27 cellular contexts compared by ENCODE assay signal in genomic region chr5:176339304-176339703, GRCh38. TPM values are rescaled to one million over a fixed set of nuclear protein-coding genes. Genes with fewer than 3 reads are reported as not detected.
DNase-seq lines count a peak whose midpoint lies in the region; ATAC-seq, FAIRE-seq and TF ChIP-seq lines count a peak whose summit lies in the region.
"Had no signal": no experiment of that assay in that cellular context is flagged by ENCODE, and none has a peak within 500 bp of the region (broad histone marks: within the 10 kb centered on the region; RNA-seq: fewer than 3 reads in every experiment).

No MANE protein-coding gene starts in this region.

- TF ChIP-seq CTCF in kidney (IDR thresholded peaks at IDR 0.05; ENCODE audit: borderline replicate concordance, extremely low read depth, insufficient read depth) (no peak), HepG2 (CRISPR knock-in tag; IDR thresholded peaks at IDR 0.05) (no peak), right lobe of liver (IDR thresholded peaks at IDR 0.05) (no peak)

- no peaks in the 10 kb centered on the region for H3K27me3 ChIP-seq in HepG2 (ENCODE audit: control insufficient read depth in 1 of 2, insufficient read depth in 2 of 2, low read length in 2 of 2)
- H3K27me3 ChIP-seq in right lobe of liver: no peaks in the 10 kb centered on the region
- H3K27me3 ChIP-seq: BE2C, BLaER1 had no signal

- no peak overlapping the region for H3K9ac ChIP-seq in kidney (ENCODE audit: low read length in 2 of 2)
- H3K9ac ChIP-seq in HepG2 (ENCODE audit: insufficient read depth, low read depth, low read length): no peak overlapping the region
- H3K9ac ChIP-seq: BLaER1 had no signal

- no peak overlapping the region for H3K4me2 ChIP-seq in HepG2 (ENCODE audit: low read depth, low read length)
- H3K4me2 ChIP-seq: BLaER1 had no signal

- H3K9me3 ChIP-seq in kidney (ENCODE audit: control insufficient read depth in 1 of 2, low read length in 2 of 2) (no peaks in the 10 kb centered on the region), HepG2 (ENCODE audit: low read length) (no peaks in the 10 kb centered on the region), right lobe of liver (no peaks in the 10 kb centered on the region)
- H3K9me3 ChIP-seq: BE2C had no signal

- H3K4me3 ChIP-seq in kidney (ENCODE audit: low read length in 2 of 2) (no peak overlapping the region), HepG2 (replicated peaks in 1 of 3; ENCODE audit: insufficient read depth in 1 of 3, low read depth in 2 of 3, low read length in 3 of 3) (no peak overlapping the region), right lobe of liver (no peak overlapping the region)
- H3K4me3 ChIP-seq: BLaER1, GM12878 had no signal

- POLR2A ChIA-PET in HepG2 (lab: Yijun Ruan, JAX): interaction anchor here (1.5 kb wide), 1 partner anchor 23 kb away, joined by 3 read pairs; no protein-coding TSS in a partner anchor

- H3K36me3 ChIP-seq in kidney (ENCODE audit: control insufficient read depth in 1 of 2, insufficient read depth in 2 of 2, low read length in 2 of 2): peaks cover 0 to 2% of the 10 kb centered on the region in 2 donors
- no peaks in the 10 kb centered on the region; a peak in 1 of 5 replicates for H3K36me3 ChIP-seq in HepG2 (replicated peaks in 1 of 2; ENCODE audit: control insufficient read depth in 1 of 2, insufficient read depth in 2 of 2, low read length in 2 of 2)
- peaks cover 0 to 7% (median 2%) of the 10 kb centered on the region in 4 donors for H3K36me3 ChIP-seq in right lobe of liver

- CTCF ChIA-PET in HepG2 (lab: Yijun Ruan, JAX; ENCODE audit: low intra/inter-chr PET ratio, low total read pairs): no interaction called here

- TF ChIP-seq EP300 in HepG2 (IDR thresholded peaks at IDR 0.05; ENCODE audit: low read depth in 2 of 2, low read length in 2 of 2): no peak
- no peak for TF ChIP-seq EP300 in HepG2 (CRISPR knock-in tag; IDR thresholded peaks at IDR 0.05; ENCODE audit: borderline replicate concordance)

- ATAC-seq in HepG2: no peak
- ATAC-seq in right lobe of liver: peak; percentile 67 to 84 (median 75)
- no peak for ATAC-seq in HG03342 (IDR thresholded peaks at IDR 0.05; ENCODE audit: unreplicated experiment)
- ATAC-seq: GM12878 had no signal

- no peak overlapping the region for H2AFZ ChIP-seq in HepG2 (ENCODE audit: low read length)

- H3K27ac ChIP-seq in kidney (ENCODE audit: low read depth in 2 of 2, low read length in 2 of 2) (peak overlapping the region; percentile 63 to 67), HepG2 (ENCODE audit: extremely low read length, insufficient read depth, low read length) (no peak overlapping the region), right lobe of liver (peak overlapping the region; percentile 32 to 93 (median 86))
- H3K27ac ChIP-seq: BLaER1 had no signal

- no peak for TF ChIP-seq RAD21 in HepG2 (CRISPR knock-in tag; IDR thresholded peaks at IDR 0.05)

- FAIRE-seq in kidney (lab: Jason Lieb, UNC): peak; percentile 62
- FAIRE-seq in HepG2 (lab: Jason Lieb, UNC): peak; percentile 36
- FAIRE-seq: A204.1, GM12878, GM12892, GM18507 had no signal

- WGBS in HepG2 (ENCODE audit: low lambda C conversion rate): 57% methylated on average over 5 of the region's 5 CpGs
- WGBS in right lobe of liver (ENCODE audit: insufficient coverage, low coverage, low lambda C conversion rate, missing lambda C conversion rate): 30% methylated on average over 4 of the region's 5 CpGs

- no peaks in the 10 kb centered on the region for H4K20me1 ChIP-seq in HepG2 (ENCODE audit: insufficient read depth, low read length)
- H4K20me1 ChIP-seq: BLaER1 had no signal

- TF ChIP-seq POLR2A in HepG2 (IDR thresholded peaks at IDR 0.05; ENCODE audit: insufficient read depth in 1 of 2, low read depth in 2 of 2, low read length in 2 of 2) (no peak), right lobe of liver (IDR thresholded peaks at IDR 0.05) (no peak)

- H3K79me2 ChIP-seq in HepG2 (ENCODE audit: insufficient read depth, low read length): no peaks in the 10 kb centered on the region

- in situ Hi-C loops in HepG2 (cut with HindIII; ENCODE audit: extremely low pct_ligation_motif_present, low pct_unique_long_range_greater_than_20kb): no loop called here

- intact Hi-C loops in kidney (cut with DNase I) (no loop called here), HepG2 (cut with micrococcal nuclease; ENCODE audit: unreplicated experiment) (no loop called here), right lobe of liver (cut with DNase I) (no loop called here)

- BruUV-seq in HepG2 (replicated peaks; lab: Mats Ljungman, UMichigan): no TSS peak

- H3K4me1 ChIP-seq in kidney (ENCODE audit: control insufficient read depth in 1 of 2, insufficient read depth in 1 of 2, low read depth in 1 of 2, low read length in 2 of 2) (peaks cover 13 to 22% of the 10 kb centered on the region in 2 donors), HepG2 (ENCODE audit: insufficient read depth, low read length) (peaks cover 42% of the 10 kb centered on the region), right lobe of liver (peaks cover 0 to 53% (median 18%) of the 10 kb centered on the region in 4 donors)
- H3K4me1 ChIP-seq: BE2C, BLaER1 had no signal

- DNase-seq in kidney (no peak), HepG2 (ENCODE audit: low spot score) (no peak), right lobe of liver (no peak), NCI-H187 (lab: John Stamatoyannopoulos, UW) (no peak), NCI-H345 treated with DMSO at 0.1 percent for 48 hours (lab: John Stamatoyannopoulos, UW; ENCODE audit: unreplicated experiment) (no peak), SK-N-DZ (ENCODE audit: low spot score) (no peak)
- DNase-seq: 8988T; ACHN; BE2C; C1 segment of cervical spinal cord; CD4-positive, alpha-beta memory T cell; CD4-positive, CD25-positive, alpha-beta regulatory T cell; CD8-positive, alpha-beta memory T cell; COR-L47; DMS 273 treated with DMSO at 0.1 percent for 48 hours; DMS153; DMS53; DMS79; DND-41; EL; GDM1 had no signal

RNA-seq across cellular contexts. Expression of gene KIAA1191, which starts 22.3 kb away (rescaled TPM):
- total RNA-seq in kidney (109 TPM), HepG2 (2016; rRNA removed; fragmentation: Illumina TruSeq; extraction: Trizol) (63.6 and 81.6 TPM in 2 replicates), right lobe of liver (10 to 100 TPM; 49.7 to 65.0 (median 57.6) TPM)
- polyA plus RNA-seq in kidney (ENCODE audit: insufficient read depth, low read depth, low replicate concordance) (208 TPM), HepG2 (2011; rRNA removed) (103 and 115 TPM in 2 replicates)
- total RNA-seq in HepG2 (2016; cell fraction: cytosol; rRNA removed; fragmentation: Illumina TruSeq; extraction: Trizol; ENCODE audit: low read depth): 31.6 and 37.8 TPM in 2 replicates
- total RNA-seq in HepG2 (2016; cell fraction: insoluble cytoplasmic fraction; rRNA removed; fragmentation: Illumina TruSeq; extraction: Trizol): 65.9 and 72.9 TPM in 2 replicates
- total RNA-seq in HepG2 (2016; cell fraction: membrane; rRNA removed; fragmentation: Illumina TruSeq; extraction: Trizol): 115 and 123 TPM in 2 replicates
- 36.2 and 40.9 TPM in 2 replicates for total RNA-seq in HepG2 (2016; cell fraction: nucleus; rRNA removed; fragmentation: Illumina TruSeq; extraction: Trizol)
- 101 and 112 TPM in 2 replicates for polyA plus RNA-seq in HepG2 (2011; cell fraction: cytosol; rRNA removed)
- polyA plus RNA-seq in HepG2 (2011; cell fraction: nucleus; rRNA removed): 49.0 and 59.8 TPM in 2 replicates
- polyA plus RNA-seq in HepG2 (2012): 74.1 and 79.3 TPM in 2 replicates
- polyA plus RNA-seq in HepG2 (2016; cell fraction: cytosol; fragmentation: Illumina TruSeq; extraction: Trizol; ENCODE audit: low read depth): 37.9 and 44.6 TPM in 2 replicates
- 95.8 and 106 TPM in 2 replicates for polyA plus RNA-seq in HepG2 (2016; cell fraction: insoluble cytoplasmic fraction; fragmentation: Illumina TruSeq; extraction: Trizol; ENCODE audit: low read depth)
- 126 and 130 TPM in 2 replicates for polyA plus RNA-seq in HepG2 (2016; cell fraction: membrane; fragmentation: Illumina TruSeq; extraction: Trizol; ENCODE audit: low read depth)
- 74.2 and 82.1 TPM in 2 replicates for polyA plus RNA-seq in HepG2 (2016; cell fraction: nucleus; fragmentation: Illumina TruSeq; extraction: Trizol; ENCODE audit: insufficient read depth, low read depth)
- 90.9 and 162 TPM in 2 replicates for polyA minus RNA-seq in HepG2 (2011; rRNA and poly(A)+ RNA removed; ENCODE audit: low replicate concordance)
- 54.6 and 59.7 TPM in 2 replicates for polyA minus RNA-seq in HepG2 (2011; cell fraction: cytosol; rRNA and poly(A)+ RNA removed)
- polyA minus RNA-seq in HepG2 (2011; cell fraction: nucleus; rRNA and poly(A)+ RNA removed): 37.3 and 54.8 TPM in 2 replicates
- polyA plus RNA-seq in SK-N-DZ (2014; cell fraction: cytosol; rRNA removed): 83.3 and 85.1 TPM in 2 replicates
- 39.4 and 42.5 TPM in 2 replicates for polyA plus RNA-seq in SK-N-DZ (2014; cell fraction: nucleus; rRNA removed)

RNA-seq across cellular contexts. Expression of gene ARL10, which starts 26.0 kb away (rescaled TPM):
- 6.2 TPM for total RNA-seq in kidney
- polyA plus RNA-seq in kidney (ENCODE audit: insufficient read depth, low read depth, low replicate concordance): 2.9 TPM
- total RNA-seq in HepG2 (2016; rRNA removed; fragmentation: Illumina TruSeq; extraction: Trizol): 0.01 and 0.18 TPM in 2 replicates
- 1.1 TPM in 1 of 2 replicates, not detected in the other for total RNA-seq in HepG2 (2016; cell fraction: cytosol; rRNA removed; fragmentation: Illumina TruSeq; extraction: Trizol; ENCODE audit: low read depth)
- total RNA-seq in HepG2 (2016; cell fraction: insoluble cytoplasmic fraction; rRNA removed; fragmentation: Illumina TruSeq; extraction: Trizol): 0.45 TPM in 1 of 2 replicates, not detected in the other
- 0.93 and 0.96 TPM in 2 replicates for total RNA-seq in HepG2 (2016; cell fraction: membrane; rRNA removed; fragmentation: Illumina TruSeq; extraction: Trizol)
- total RNA-seq in HepG2 (2016; cell fraction: nucleus; rRNA removed; fragmentation: Illumina TruSeq; extraction: Trizol): 0.53 TPM in 1 of 2 replicates, not detected in the other
- 0.22 and 0.50 TPM in 2 replicates for polyA plus RNA-seq in HepG2 (2011; rRNA removed)
- under 0.01 and 0.01 TPM in 2 replicates for polyA plus RNA-seq in HepG2 (2011; cell fraction: cytosol; rRNA removed)
- polyA plus RNA-seq in HepG2 (2011; cell fraction: nucleus; rRNA removed): 0.02 and 0.03 TPM in 2 replicates
- 0.05 and 0.07 TPM in 2 replicates for polyA plus RNA-seq in HepG2 (2012)
- polyA plus RNA-seq in HepG2 (2016; cell fraction: cytosol; fragmentation: Illumina TruSeq; extraction: Trizol; ENCODE audit: low read depth): 0.51 and 1.6 TPM in 2 replicates
- not detected in 2 replicates for polyA plus RNA-seq in HepG2 (2016; cell fraction: insoluble cytoplasmic fraction; fragmentation: Illumina TruSeq; extraction: Trizol; ENCODE audit: low read depth)
- 1.5 TPM in 1 of 2 replicates, not detected in the other for polyA plus RNA-seq in HepG2 (2016; cell fraction: membrane; fragmentation: Illumina TruSeq; extraction: Trizol; ENCODE audit: low read depth)
- polyA plus RNA-seq in HepG2 (2016; cell fraction: nucleus; fragmentation: Illumina TruSeq; extraction: Trizol; ENCODE audit: insufficient read depth, low read depth): 0.05 TPM in 1 of 2 replicates, not detected in the other
- 0.02 and 0.22 TPM in 2 replicates for polyA minus RNA-seq in HepG2 (2011; rRNA and poly(A)+ RNA removed; ENCODE audit: low replicate concordance)
- 0.79 TPM in 1 of 2 replicates, not detected in the other for polyA minus RNA-seq in HepG2 (2011; cell fraction: cytosol; rRNA and poly(A)+ RNA removed)
- under 0.01 TPM in 2 replicates for polyA minus RNA-seq in HepG2 (2011; cell fraction: nucleus; rRNA and poly(A)+ RNA removed)
- total RNA-seq in right lobe of liver: 1 to 10 TPM in 5 of 6 experiments, under 1 TPM in 1; 0.93 to 2.4 (median 1.1) TPM
- polyA plus RNA-seq in SK-N-DZ (2014; cell fraction: cytosol; rRNA removed): 19.5 and 22.4 TPM in 2 replicates
- 26.2 and 29.9 TPM in 2 replicates for polyA plus RNA-seq in SK-N-DZ (2014; cell fraction: nucleus; rRNA removed)

RNA-seq across cellular contexts. Expression of gene NOP16, which starts 49.1 kb away (rescaled TPM):
- total RNA-seq in kidney (18.1 TPM), HepG2 (2016; rRNA removed; fragmentation: Illumina TruSeq; extraction: Trizol) (48.4 and 58.4 TPM in 2 replicates), right lobe of liver (10 to 100 TPM; 12.8 to 19.6 (median 17.2) TPM)
- polyA plus RNA-seq in kidney (ENCODE audit: insufficient read depth, low read depth, low replicate concordance) (32.1 TPM), HepG2 (2011; rRNA removed) (43.3 and 45.9 TPM in 2 replicates)
- total RNA-seq in HepG2 (2016; cell fraction: cytosol; rRNA removed; fragmentation: Illumina TruSeq; extraction: Trizol; ENCODE audit: low read depth): 19.8 and 25.4 TPM in 2 replicates
- 51.5 and 62.4 TPM in 2 replicates for total RNA-seq in HepG2 (2016; cell fraction: insoluble cytoplasmic fraction; rRNA removed; fragmentation: Illumina TruSeq; extraction: Trizol)
- total RNA-seq in HepG2 (2016; cell fraction: membrane; rRNA removed; fragmentation: Illumina TruSeq; extraction: Trizol): 31.1 and 36.0 TPM in 2 replicates
- 38.3 and 50.4 TPM in 2 replicates for total RNA-seq in HepG2 (2016; cell fraction: nucleus; rRNA removed; fragmentation: Illumina TruSeq; extraction: Trizol)
- polyA plus RNA-seq in HepG2 (2011; cell fraction: cytosol; rRNA removed): 43.5 and 48.0 TPM in 2 replicates
- polyA plus RNA-seq in HepG2 (2011; cell fraction: nucleus; rRNA removed): 49.8 and 55.0 TPM in 2 replicates
- polyA plus RNA-seq in HepG2 (2012): 36.0 and 45.5 TPM in 2 replicates
- 20.0 and 21.6 TPM in 2 replicates for polyA plus RNA-seq in HepG2 (2016; cell fraction: cytosol; fragmentation: Illumina TruSeq; extraction: Trizol; ENCODE audit: low read depth)
- 99.0 and 104 TPM in 2 replicates for polyA plus RNA-seq in HepG2 (2016; cell fraction: insoluble cytoplasmic fraction; fragmentation: Illumina TruSeq; extraction: Trizol; ENCODE audit: low read depth)
- polyA plus RNA-seq in HepG2 (2016; cell fraction: membrane; fragmentation: Illumina TruSeq; extraction: Trizol; ENCODE audit: low read depth): 29.9 and 32.3 TPM in 2 replicates
- polyA plus RNA-seq in HepG2 (2016; cell fraction: nucleus; fragmentation: Illumina TruSeq; extraction: Trizol; ENCODE audit: insufficient read depth, low read depth): 76.6 and 84.9 TPM in 2 replicates
- polyA minus RNA-seq in HepG2 (2011; rRNA and poly(A)+ RNA removed; ENCODE audit: low replicate concordance): 16.4 and 48.3 TPM in 2 replicates
- 10.2 and 15.5 TPM in 2 replicates for polyA minus RNA-seq in HepG2 (2011; cell fraction: cytosol; rRNA and poly(A)+ RNA removed)
- 37.8 and 42.2 TPM in 2 replicates for polyA minus RNA-seq in HepG2 (2011; cell fraction: nucleus; rRNA and poly(A)+ RNA removed)
- polyA plus RNA-seq in SK-N-DZ (2014; cell fraction: cytosol; rRNA removed): 39.6 and 43.4 TPM in 2 replicates
- polyA plus RNA-seq in SK-N-DZ (2014; cell fraction: nucleus; rRNA removed): 54.6 and 64.9 TPM in 2 replicates

RNA-seq across cellular contexts. Expression of gene HIGD2A, which starts 49.2 kb away (rescaled TPM):
- total RNA-seq in kidney (105 TPM), HepG2 (2016; rRNA removed; fragmentation: Illumina TruSeq; extraction: Trizol) (89.2 and 95.7 TPM in 2 replicates), right lobe of liver (100 to 1,000 TPM in 2 of 6 experiments, 10 to 100 TPM in 4; 39.0 to 107 (median 56.5) TPM)
- polyA plus RNA-seq in kidney (ENCODE audit: insufficient read depth, low read depth, low replicate concordance) (344 TPM), HepG2 (2011; rRNA removed) (146 TPM in 2 replicates)
- total RNA-seq in HepG2 (2016; cell fraction: cytosol; rRNA removed; fragmentation: Illumina TruSeq; extraction: Trizol; ENCODE audit: low read depth): 64.5 and 65.6 TPM in 2 replicates
- 87.9 and 107 TPM in 2 replicates for total RNA-seq in HepG2 (2016; cell fraction: insoluble cytoplasmic fraction; rRNA removed; fragmentation: Illumina TruSeq; extraction: Trizol)
- total RNA-seq in HepG2 (2016; cell fraction: membrane; rRNA removed; fragmentation: Illumina TruSeq; extraction: Trizol): 112 and 135 TPM in 2 replicates
- 38.9 and 40.5 TPM in 2 replicates for total RNA-seq in HepG2 (2016; cell fraction: nucleus; rRNA removed; fragmentation: Illumina TruSeq; extraction: Trizol)
- 171 and 302 TPM in 2 replicates for polyA plus RNA-seq in HepG2 (2011; cell fraction: cytosol; rRNA removed)
- polyA plus RNA-seq in HepG2 (2011; cell fraction: nucleus; rRNA removed): 77.0 and 77.1 TPM in 2 replicates
- 133 and 141 TPM in 2 replicates for polyA plus RNA-seq in HepG2 (2012)
- 151 and 159 TPM in 2 replicates for polyA plus RNA-seq in HepG2 (2016; cell fraction: cytosol; fragmentation: Illumina TruSeq; extraction: Trizol; ENCODE audit: low read depth)
- 220 and 222 TPM in 2 replicates for polyA plus RNA-seq in HepG2 (2016; cell fraction: insoluble cytoplasmic fraction; fragmentation: Illumina TruSeq; extraction: Trizol; ENCODE audit: low read depth)
- polyA plus RNA-seq in HepG2 (2016; cell fraction: membrane; fragmentation: Illumina TruSeq; extraction: Trizol; ENCODE audit: low read depth): 239 and 256 TPM in 2 replicates
- polyA plus RNA-seq in HepG2 (2016; cell fraction: nucleus; fragmentation: Illumina TruSeq; extraction: Trizol; ENCODE audit: insufficient read depth, low read depth): 118 and 123 TPM in 2 replicates
- 148 and 164 TPM in 2 replicates for polyA minus RNA-seq in HepG2 (2011; rRNA and poly(A)+ RNA removed; ENCODE audit: low replicate concordance)
- 70.4 and 91.9 TPM in 2 replicates for polyA minus RNA-seq in HepG2 (2011; cell fraction: cytosol; rRNA and poly(A)+ RNA removed)
- 33.3 and 40.7 TPM in 2 replicates for polyA minus RNA-seq in HepG2 (2011; cell fraction: nucleus; rRNA and poly(A)+ RNA removed)
- 162 and 190 TPM in 2 replicates for polyA plus RNA-seq in SK-N-DZ (2014; cell fraction: cytosol; rRNA removed)
- polyA plus RNA-seq in SK-N-DZ (2014; cell fraction: nucleus; rRNA removed): 64.4 and 111 TPM in 2 replicates

Comparison
In these comparisons a context has a peak if more than half of its experiments do, and no peak if none do; other contexts are left out.
1. ATAC-seq: peak in right lobe of liver (4 of 4); none in HepG2 (single experiment) and HG03342 (single experiment).